20 cellular contexts compared by ENCODE assay signal in the genomic region with DNA sequence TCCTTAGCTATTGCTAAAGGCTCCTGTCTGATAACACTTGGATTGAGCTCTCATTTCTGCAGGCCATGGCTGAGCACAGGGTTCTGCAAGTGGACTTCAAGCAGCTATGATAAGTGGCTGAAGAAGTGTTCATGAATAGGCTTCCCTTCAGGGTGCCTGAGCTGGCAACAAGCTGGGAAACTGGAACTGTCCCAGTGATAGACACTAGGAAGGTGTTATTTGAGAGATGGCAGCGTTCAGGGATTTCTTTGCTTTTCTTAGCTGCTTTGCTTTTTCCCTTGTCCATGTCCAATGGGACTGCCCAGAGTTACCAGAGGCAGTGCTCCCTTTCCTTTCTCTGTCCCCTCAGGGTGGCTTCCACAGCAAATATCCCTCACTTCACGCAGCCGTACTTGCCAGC.
"Had no signal": no experiment of that assay in that cellular context is flagged by ENCODE, and none has a peak within 500 bp of the region (broad histone marks: within the 10 kb centered on the region; RNA-seq: fewer than 3 reads in every experiment).

No MANE protein-coding gene starts in this region.

- H3K9me3 ChIP-seq: prostate gland had no signal

- H3K4me3 ChIP-seq: coronary artery, lung, prostate gland, spleen, tibial nerve had no signal

- H3K9ac ChIP-seq: parathyroid adenoma had no signal

- H3K27ac ChIP-seq: coronary artery, parathyroid adenoma, prostate gland, spleen, tibial nerve had no signal

- H3K27me3 ChIP-seq: spleen, tibial nerve had no signal

- H3K4me1 ChIP-seq: parathyroid adenoma, prostate gland, spleen, tibial nerve had no signal

- ATAC-seq: left lobe of liver; naive thymus-derived CD4-positive, alpha-beta T cell; sciatic nerve; stimulated activated memory B cell treated with anti-CD40 and anti-IgM and Interleukin-4, amounts not matched to agents 10 μg/mL and 1 μg/mL and 100 μg/mL, for 72 hours had no signal

- H3K36me3 ChIP-seq: prostate gland had no signal

- DNase-seq: effector CD4-positive, alpha-beta T cell; foreskin melanocyte; head of caudate nucleus; hypothalamus; kidney glomerular epithelial cell; mesenchymal stem cell; naive thymus-derived CD4-positive, alpha-beta T cell; nephron progenitor cell; spleen; stimulated activated CD4-positive, alpha-beta T cell treated with anti-CD3 and anti-CD28 coated beads, Interleukin-15, amount 100 ng/mL, for 24 hours; stimulated activated CD4-positive, alpha-beta T cell treated with anti-CD3 and anti-CD28 coated beads, Interleukin-1b, Interleukin-23, amount 100 ng/mL, for 48 hours; stimulated activated CD4-positive, alpha-beta T cell treated with anti-CD3 and anti-CD28 coated beads, Interleukin-4, amount 100 ng/mL, for 24 hours had no signal

- H3K79me2 ChIP-seq: parathyroid adenoma had no signal
